24 cellular contexts compared by ENCODE assay signal in genomic region chr15:70539912-70540520, GRCh38.
A peak's percentile ranks its signal among the peaks of the same experiment; 100 is the strongest.
DNase-seq lines count a peak whose midpoint lies in the region; ATAC-seq and TF ChIP-seq lines count a peak whose summit lies in the region.
"Had no signal": no experiment of that assay in that cellular context is flagged by ENCODE, and none has a peak within 500 bp of the region (broad histone marks: within the 10 kb centered on the region; RNA-seq: fewer than 3 reads in every experiment).

No MANE protein-coding gene starts in this region.

- TF ChIP-seq POLR2A in sigmoid colon (IDR thresholded peaks at IDR 0.05) (no peak), esophagus squamous epithelium (IDR thresholded peaks at IDR 0.05) (no peak), breast epithelium (IDR thresholded peaks at IDR 0.05) (no peak)

- 82 to 85% methylated on average over 12 of the region's 12 CpGs for WGBS in sigmoid colon, 2 donors
- 61% methylated on average over 8 of the region's 12 CpGs; no CpG with 5 or more reads in 1 of the 2 donors for WGBS in esophagus squamous epithelium, 2 donors

- ATAC-seq in natural killer cell = no peak
- ATAC-seq: CD8-positive, alpha-beta T cell had no signal

- peaks cover 3% of the 10 kb centered on the region for H3K27me3 Mint-ChIP-seq in glutamatergic neuron (ENCODE audit: unreplicated experiment)
- peaks cover 27 to 53% of the 10 kb centered on the region in 2 donors for H3K27me3 Mint-ChIP-seq in natural killer cell (ENCODE audit: low read depth in 2 of 2)

- no peaks in the 10 kb centered on the region for H3K4me1 ChIP-seq in sigmoid colon
- H3K4me1 ChIP-seq in esophagus squamous epithelium = peaks cover 0 to 17% (median 4%) of the 10 kb centered on the region in 3 donors
- no peaks in the 10 kb centered on the region for H3K4me1 ChIP-seq in breast epithelium

- no peaks in the 10 kb centered on the region for H3K36me3 ChIP-seq in sigmoid colon
- H3K36me3 ChIP-seq in esophagus squamous epithelium = no peaks in the 10 kb centered on the region
- H3K36me3 ChIP-seq in breast epithelium = no peaks in the 10 kb centered on the region
- H3K36me3 ChIP-seq: BLaER1 treated with 17β-estradiol and CSF1 and Interleukin-3, amounts not matched to agents 10 nM and 100 nM had no signal

- H3K36me3 Mint-ChIP-seq in glutamatergic neuron (ENCODE audit: unreplicated experiment) = no peaks in the 10 kb centered on the region
- H3K36me3 Mint-ChIP-seq in natural killer cell = no peaks in the 10 kb centered on the region

- H3K4me3 Mint-ChIP-seq in glutamatergic neuron (ENCODE audit: unreplicated experiment) = no peak overlapping the region
- H3K4me3 Mint-ChIP-seq in natural killer cell = no peak overlapping the region
- H3K4me3 Mint-ChIP-seq: CD8-positive, alpha-beta T cell had no signal

- H3K4me1 Mint-ChIP-seq in glutamatergic neuron (ENCODE audit: low read depth, unreplicated experiment) (peaks cover 26% of the 10 kb centered on the region), natural killer cell (peaks cover 18 to 19% of the 10 kb centered on the region in 2 donors)

- intact Hi-C loops in sigmoid colon (cut with DNase I) (no loop called here), natural killer cell (cut with micrococcal nuclease) (no loop called here), esophagus squamous epithelium (cut with DNase I) (no loop called here), breast epithelium (cut with DNase I; ENCODE audit: low total_unique reads) (no loop called here)

- H3K4me3 ChIP-seq in sigmoid colon (no peak overlapping the region), esophagus squamous epithelium (no peak overlapping the region), breast epithelium (no peak overlapping the region)
- H3K4me3 ChIP-seq: BLaER1 treated with 17β-estradiol and CSF1 and Interleukin-3, amounts not matched to agents 10 nM and 100 nM; SK-N-MC had no signal

- TF ChIP-seq EP300 in sigmoid colon (IDR thresholded peaks at IDR 0.05) = no peak

- H3K9me3 Mint-ChIP-seq in glutamatergic neuron (ENCODE audit: unreplicated experiment) (peaks cover 6% of the 10 kb centered on the region), natural killer cell (no peaks in the 10 kb centered on the region)
- H3K9me3 Mint-ChIP-seq: CD8-positive, alpha-beta T cell had no signal

- peak; percentile 62 for DNase-seq in NCI-H2171 treated with DMSO at 0.1 percent for 48 hours (lab: John Stamatoyannopoulos, UW)
- DNase-seq in NCI-H2171 (lab: John Stamatoyannopoulos, UW) = no peak
- DNase-seq in NCI-H524 treated with DMSO at 0.1 percent for 48 hours (lab: John Stamatoyannopoulos, UW) = peak; percentile 66
- peak; percentile 28 for DNase-seq in glutamatergic neuron
- DNase-seq in sigmoid colon = peak; percentile 49
- DNase-seq in natural killer cell = no peak
- no peak for DNase-seq in esophagus squamous epithelium (lab: John Stamatoyannopoulos, UW)
- DNase-seq in breast epithelium (ENCODE audit: low spot score in 2 of 2) = no peak
- DNase-seq: 8988T, EL, GF-D8, GOT3, HCEC 1CT, KG1, NCI-H1092, NCI-H1436, NCI-H187 treated with DMSO at 0.1 percent for 48 hours, NCI-H345, NCI-H526, OCI-M1, SHP77 had no signal

- TF ChIP-seq CTCF in glutamatergic neuron (IDR thresholded peaks at IDR 0.05; ENCODE audit: partially characterized antibody, unreplicated experiment) (no peak), sigmoid colon (IDR thresholded peaks at IDR 0.05) (no peak), natural killer cell (IDR thresholded peaks at IDR 0.05) (no peak), esophagus squamous epithelium (IDR thresholded peaks at IDR 0.05) (no peak), breast epithelium (IDR thresholded peaks at IDR 0.05) (no peak)

- no peaks in the 10 kb centered on the region for H3K27me3 ChIP-seq in sigmoid colon
- H3K27me3 ChIP-seq in esophagus squamous epithelium = peaks cover 0 to 65% (median 0%) of the 10 kb centered on the region in 4 donors
- H3K27me3 ChIP-seq in breast epithelium = no peaks in the 10 kb centered on the region

- H3K27ac ChIP-seq in sigmoid colon (no peak overlapping the region), esophagus squamous epithelium (no peak overlapping the region), breast epithelium (no peak overlapping the region)
- H3K27ac ChIP-seq: BLaER1 treated with 17β-estradiol and CSF1 and Interleukin-3, amounts not matched to agents 10 nM and 100 nM; SK-N-MC had no signal

- no peaks in the 10 kb centered on the region for H3K9me3 ChIP-seq in sigmoid colon
- no peaks in the 10 kb centered on the region for H3K9me3 ChIP-seq in esophagus squamous epithelium
- no peaks in the 10 kb centered on the region for H3K9me3 ChIP-seq in breast epithelium
- H3K9me3 ChIP-seq: BLaER1 treated with 17β-estradiol and CSF1 and Interleukin-3, amounts not matched to agents 10 nM and 100 nM had no signal

- H3K27ac Mint-ChIP-seq in glutamatergic neuron (ENCODE audit: unreplicated experiment) = no peak overlapping the region
- H3K27ac Mint-ChIP-seq in natural killer cell = no peak overlapping the region
- H3K27ac Mint-ChIP-seq: CD8-positive, alpha-beta T cell had no signal

Comparison
In these comparisons a context has a peak if more than half of its experiments do, and no peak if none do; other contexts are left out.
1. DNase-seq: peak in NCI-H2171 treated with DMSO at 0.1 percent for 48 hours (single experiment), NCI-H524 treated with DMSO at 0.1 percent for 48 hours (single experiment), glutamatergic neuron (single experiment) and sigmoid colon (single experiment); none in NCI-H2171 (single experiment), natural killer cell (single experiment), esophagus squamous epithelium (single experiment) and breast epithelium (0 of 2).